14 cellular contexts compared by ENCODE assay signal in the genomic region with DNA sequence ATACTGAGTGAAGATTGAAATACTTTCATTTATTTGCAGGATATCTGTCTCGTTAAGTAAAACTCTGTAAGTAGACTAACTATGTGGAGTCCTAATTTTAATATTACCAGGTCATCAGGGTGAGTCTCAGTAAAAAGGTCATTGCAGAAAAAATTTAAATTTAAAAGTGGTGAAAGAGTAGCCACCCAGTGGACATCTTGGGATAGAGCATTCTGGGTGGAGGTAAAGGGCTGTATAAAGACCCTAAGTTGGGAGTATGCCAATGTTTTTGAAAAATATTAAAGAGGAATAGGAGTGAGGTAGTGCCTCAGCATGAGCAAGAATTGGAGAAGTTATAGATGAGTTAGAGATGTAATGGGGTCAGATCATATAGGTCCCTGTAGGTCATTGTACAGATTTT.
A peak's percentile ranks its signal among the peaks of the same experiment; 100 is the strongest.
DNase-seq lines count a peak whose midpoint lies in the region; ATAC-seq and TF ChIP-seq lines count a peak whose summit lies in the region.
"Had no signal": no experiment of that assay in that cellular context is flagged by ENCODE, and none has a peak within 500 bp of the region (broad histone marks: within the 10 kb centered on the region; RNA-seq: fewer than 3 reads in every experiment).

No MANE protein-coding gene starts in this region.

- TF ChIP-seq CTCF in GM12865 (IDR thresholded peaks at IDR 0.05; ENCODE audit: insufficient read depth, low read depth, low read length, missing control alignments) (peak; percentile 35), fibroblast of pulmonary artery (IDR thresholded peaks at IDR 0.05; ENCODE audit: low read length, missing control alignments) (peak; percentile 41), WERI-Rb-1 (IDR thresholded peaks at IDR 0.05; ENCODE audit: low read depth, low read length) (no peak), body of pancreas (IDR thresholded peaks at IDR 0.05) (no peak)

- no peaks in the 10 kb centered on the region for H3K9me3 Mint-ChIP-seq in stimulated activated memory B cell treated with anti-CD40 and anti-IgM and Interleukin-4, amounts not matched to agents 10 μg/mL and 1 μg/mL and 100 μg/mL, for 72 hours

- H3K4me1 Mint-ChIP-seq in stimulated activated memory B cell treated with anti-CD40 and anti-IgM and Interleukin-4, amounts not matched to agents 10 μg/mL and 1 μg/mL and 100 μg/mL, for 72 hours, result no peaks in the 10 kb centered on the region

- DNase-seq in GM12865 (ENCODE audit: low read depth), result no peak
- peak; percentile 53 for DNase-seq in OCI-M1 (lab: John Stamatoyannopoulos, UW)
- DNase-seq in fibroblast of pulmonary artery (ENCODE audit: low read depth), result no peak
- no peak for DNase-seq in WERI-Rb-1
- no peak for DNase-seq in HK-2 (ENCODE audit: unreplicated experiment)
- DNase-seq in body of pancreas, result no peak
- DNase-seq: C1 segment of cervical spinal cord; hippocampal formation; mesenchymal stem cell; NCI-H2107; posterior cingulate gyrus; stimulated activated naive CD8-positive, alpha-beta T cell treated with anti-CD3 and anti-CD28 coated beads, Interleukin-15, Interleukin-2, amounts not matched to agents 100 U/mL and 50 U/mL, for 24 hours had no signal

- intact Hi-C loops in body of pancreas (cut with DNase I), result no loop called here

- H3K27me3 Mint-ChIP-seq in stimulated activated memory B cell treated with anti-CD40 and anti-IgM and Interleukin-4, amounts not matched to agents 10 μg/mL and 1 μg/mL and 100 μg/mL, for 72 hours, result peaks cover 31% of the 10 kb centered on the region

- WGBS in body of pancreas, 2 donors, result 54 to 59% methylated on average over 1 of the region's 1 CpG

- H3K36me3 Mint-ChIP-seq in stimulated activated memory B cell treated with anti-CD40 and anti-IgM and Interleukin-4, amounts not matched to agents 10 μg/mL and 1 μg/mL and 100 μg/mL, for 72 hours, result no peaks in the 10 kb centered on the region

- no peak overlapping the region for H3K4me3 Mint-ChIP-seq in stimulated activated memory B cell treated with anti-CD40 and anti-IgM and Interleukin-4, amounts not matched to agents 10 μg/mL and 1 μg/mL and 100 μg/mL, for 72 hours

- peaks cover 4% of the 10 kb centered on the region for H3K4me1 ChIP-seq in ACC112 (ENCODE audit: control insufficient read depth, insufficient read depth, low read length, unreplicated experiment)
- no peaks in the 10 kb centered on the region for H3K4me1 ChIP-seq in body of pancreas

- H3K27ac Mint-ChIP-seq in stimulated activated memory B cell treated with anti-CD40 and anti-IgM and Interleukin-4, amounts not matched to agents 10 μg/mL and 1 μg/mL and 100 μg/mL, for 72 hours, result no peak overlapping the region

- H3K9me3 ChIP-seq in WERI-Rb-1 (ENCODE audit: severe bottlenecking) (no peaks in the 10 kb centered on the region), body of pancreas (no peaks in the 10 kb centered on the region)

- H3K27me3 ChIP-seq in ACC112 (ENCODE audit: insufficient read depth, low read length) (no peaks in the 10 kb centered on the region), WERI-Rb-1 (ENCODE audit: insufficient read depth, low read depth, severe bottlenecking) (no peaks in the 10 kb centered on the region), body of pancreas (no peaks in the 10 kb centered on the region)

- H3K4me3 ChIP-seq in ACC112 (ENCODE audit: low read depth, low read length) (no peak overlapping the region), GM12865 (ENCODE audit: low read depth, low read length) (no peak overlapping the region), fibroblast of pulmonary artery (replicated peaks; ENCODE audit: low read depth, low read length) (no peak overlapping the region), WERI-Rb-1 (ENCODE audit: low read depth, low read length) (no peak overlapping the region), body of pancreas (no peak overlapping the region)

- TF ChIP-seq POLR2A in body of pancreas (IDR thresholded peaks at IDR 0.05), result no peak

- H3K27ac ChIP-seq in ACC112 (ENCODE audit: low read depth, low read length), result no peak overlapping the region
- no peak overlapping the region for H3K27ac ChIP-seq in WERI-Rb-1
- no peak overlapping the region for H3K27ac ChIP-seq in body of pancreas

- H2AFZ ChIP-seq in ACC112 (ENCODE audit: low read length, unreplicated experiment), result peak overlapping the region; percentile 18

- H3K79me2 ChIP-seq in ACC112 (ENCODE audit: control insufficient read depth, insufficient read depth, low read length, unreplicated experiment), result no peaks in the 10 kb centered on the region

- no peak for ATAC-seq in stimulated activated memory B cell treated with anti-CD40 and anti-IgM and Interleukin-4, amounts not matched to agents 10 μg/mL and 1 μg/mL and 100 μg/mL, for 72 hours
- no peak for ATAC-seq in body of pancreas
- ATAC-seq: stimulated activated naive CD8-positive, alpha-beta T cell treated with anti-CD3 and anti-CD28 coated beads, Interleukin-15, Interleukin-2, amounts not matched to agents 100 U/mL and 50 U/mL, for 24 hours had no signal

- H3K36me3 ChIP-seq in ACC112 (ENCODE audit: insufficient read depth, low read length) (no peaks in the 10 kb centered on the region), WERI-Rb-1 (no peaks in the 10 kb centered on the region), body of pancreas (replicated peaks in 1 of 2; ENCODE audit: insufficient read depth in 1 of 2, low read depth in 2 of 2) (no peaks in the 10 kb centered on the region)

Comparison
In these comparisons a context has a peak if more than half of its experiments do, and no peak if none do; other contexts are left out.
1. CTCF ChIP-seq: peak in GM12865 (single experiment) and fibroblast of pulmonary artery (single experiment); none in WERI-Rb-1 (single experiment) and body of pancreas (0 of 7).